8 cellular contexts compared by ENCODE assay signal in the genomic region with DNA sequence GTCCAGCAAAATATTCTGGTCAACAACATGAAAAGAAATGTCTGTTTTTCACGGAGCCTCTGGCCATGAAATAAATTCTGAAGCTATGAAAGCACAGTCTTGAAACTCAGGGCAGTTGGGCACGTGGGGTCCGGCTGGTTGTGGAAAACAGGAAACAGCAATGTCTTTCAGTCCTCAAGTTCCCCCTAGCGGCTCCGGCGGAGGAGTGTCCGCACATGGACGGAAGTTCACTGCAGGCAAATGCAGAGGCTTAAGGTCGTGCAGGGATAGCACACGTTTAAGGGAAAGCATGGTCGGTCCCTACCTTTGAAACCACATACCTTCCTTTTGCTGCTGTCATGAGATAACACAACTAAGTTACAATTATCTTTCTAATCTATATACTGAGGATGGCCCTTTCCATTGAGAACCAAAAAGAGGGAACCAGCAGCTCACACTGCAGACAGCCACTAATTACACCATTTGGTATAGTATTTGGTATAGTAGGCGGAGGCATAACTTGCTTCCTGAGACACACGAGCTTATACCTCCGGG. TPM values are rescaled to one million over a fixed set of nuclear protein-coding genes. Genes with fewer than 3 reads are reported as not detected.
DNase-seq lines count a peak whose midpoint lies in the region; ATAC-seq, FAIRE-seq and TF ChIP-seq lines count a peak whose summit lies in the region.

No MANE protein-coding gene starts in this region.

- no peaks in the 10 kb centered on the region for H3K23me2 ChIP-seq in H1 (ENCODE audit: low read depth, low read length)

- 24% methylated on average over 14 of the region's 14 CpGs; no CpG with 5 or more reads in 1 of the 2 experiments for WGBS in H1 (ENCODE audit: extremely low coverage in 1 of 2, insufficient coverage in 1 of 2, insufficient read length in 1 of 2, insufficient replicate concordance in 2 of 2, low coverage in 1 of 2, low lambda C conversion rate in 2 of 2, missing lambda C conversion rate in 1 of 2), 2 experiments

- H3K4me3 Mint-ChIP-seq in mesothelial cell of epicardium: no peak overlapping the region

- peaks cover 36% of the 10 kb centered on the region for H3K4me1 Mint-ChIP-seq in mesothelial cell of epicardium

- FAIRE-seq in H1 (lab: Jason Lieb, UNC): peak; percentile 72

- no peak overlapping the region for H4K5ac ChIP-seq in H1 (ENCODE audit: insufficient read length, low read depth, low read length)

- H3K79me1 ChIP-seq in H1 (ENCODE audit: low read depth, low read length): no peaks in the 10 kb centered on the region

- no peak overlapping the region for H3K18ac ChIP-seq in H1 (ENCODE audit: extremely low read depth, low read length)

- no peaks in the 10 kb centered on the region for H3K9me3 ChIP-seq in H1 (ENCODE audit: insufficient read depth in 2 of 2, low read depth in 1 of 2, low read length in 1 of 2)

- TF ChIP-seq CTCF in H1 (IDR thresholded peaks at IDR 0.05; ENCODE audit: control extremely low read depth in 1 of 3, insufficient read depth in 1 of 3, low read depth in 1 of 3, low read length in 3 of 3) (peak; percentile 92 to 96 (median 94)), mesothelial cell of epicardium (IDR thresholded peaks at IDR 0.05; ENCODE audit: unreplicated experiment) (peak; percentile 78)

- no peak overlapping the region for H2AFZ ChIP-seq in H1 (ENCODE audit: low read length)

- CTCF ChIA-PET in H1 (lab: Charles Lee; ENCODE audit: partially characterized antibody): interaction anchor here (0.6 to 4.5 kb wide), 47 partner anchors 9 to 633 kb away, joined by 3 to 34 read pairs (median 4); no protein-coding TSS in a partner anchor

- POLR2A ChIA-PET in H1 (lab: Charles Lee; ENCODE audit: partially characterized antibody): interaction anchor here (1.5 kb wide), 1 partner anchor 14 kb away, joined by 4 read pairs; no protein-coding TSS in a partner anchor

- H3K14ac ChIP-seq in H1 (ENCODE audit: insufficient read length): no peak overlapping the region

- no peak overlapping the region for H3K4me3 ChIP-seq in H1 (ENCODE audit: extremely low read depth in 1 of 4, insufficient read depth in 2 of 4, low read depth in 3 of 4, low read length in 4 of 4)

- peak overlapping the region; percentile 79 for H3K27ac Mint-ChIP-seq in mesothelial cell of epicardium

- no peak overlapping the region for H2BK12ac ChIP-seq in H1 (ENCODE audit: low read depth, low read length)

- H3K56ac ChIP-seq in H1 (replicated peaks; ENCODE audit: insufficient read length, low read depth, low read length): no peak overlapping the region

- H3K27ac ChIP-seq in H1 (ENCODE audit: low read depth, low read length): no peak overlapping the region

- H3K27me3 ChIP-seq in H1 (replicated peaks in 1 of 4; ENCODE audit: control insufficient read depth in 3 of 4, extremely low read depth in 1 of 4, insufficient read depth in 3 of 4, low read length in 3 of 4): no peaks in the 10 kb centered on the region

- 0 out of 3 replicates have a peak, but pooled peaks of 1 of the 2 experiments have one; percentile 16 for TF ChIP-seq EP300 in H1 (IDR thresholded peaks at IDR 0.05; ENCODE audit: borderline replicate concordance in 1 of 2, low read depth in 2 of 2, low read length in 2 of 2)

- H3K4me1 ChIP-seq in H1 (replicated peaks in 1 of 4; ENCODE audit: control insufficient read depth in 3 of 4, insufficient read depth in 4 of 4, low read length in 3 of 4): peaks cover 0 to 8% (median 2%) of the 10 kb centered on the region in 4 experiments; a peak in 5 of 7 replicates

- H3K9ac ChIP-seq in H1 (replicated peaks in 1 of 4; ENCODE audit: extremely low read depth in 1 of 4, low read depth in 3 of 4, low read length in 3 of 4): no peak overlapping the region

- no peaks in the 10 kb centered on the region for H4K20me1 ChIP-seq in H1 (replicated peaks in 1 of 2; ENCODE audit: control insufficient read depth in 1 of 2, insufficient read depth in 2 of 2, low read length in 2 of 2)

- H2BK120ac ChIP-seq in H1 (replicated peaks; ENCODE audit: low read depth, low read length): no peak overlapping the region

- no peak overlapping the region for H2BK15ac ChIP-seq in H1 (ENCODE audit: low read length)

- no peak for TF ChIP-seq POLR2A in H1 (IDR thresholded peaks at IDR 0.05; ENCODE audit: control extremely low read depth in 1 of 2, low read depth in 2 of 2, low read length in 2 of 2)

- H3K79me2 ChIP-seq in H1 (ENCODE audit: control insufficient read depth in 1 of 2, insufficient read depth in 2 of 2, low read length in 2 of 2): no peaks in the 10 kb centered on the region

- H3K9me3 Mint-ChIP-seq in mesothelial cell of epicardium: no peaks in the 10 kb centered on the region

- TF ChIP-seq RAD21 in H1 (IDR thresholded peaks at IDR 0.05 in 1 of 2, conservative IDR thresholded peaks at IDR 0.05 in 1 of 2; ENCODE audit: low read depth in 2 of 2, low read length in 2 of 2): peak; percentile 96

- H3K4ac ChIP-seq in H1 (replicated peaks; ENCODE audit: insufficient read length, low read depth, low read length): no peak overlapping the region

- no peak overlapping the region for H4K91ac ChIP-seq in H1 (replicated peaks; ENCODE audit: insufficient read length, low read length)

- DNase-seq in COLO668 (lab: John Stamatoyannopoulos, UW; ENCODE audit: unreplicated experiment) (peak; percentile 83), HS-5 (ENCODE audit: low read depth) (peak; percentile 99), NOMO-1 treated with dmso at 0.1 percent for 144 hours (lab: John Stamatoyannopoulos, UW; ENCODE audit: unreplicated experiment) (peak; percentile 72), H1 (ENCODE audit: low read depth in 1 of 2, low spot score in 2 of 2) (peak; percentile 56 to 81), mesothelial cell of epicardium (ENCODE audit: low spot score in 2 of 2, unreplicated experiment in 2 of 2) (peak; percentile 58 to 81)
- DNase-seq in activated CD8-positive, alpha-beta memory T cell treated with anti-CD3 and anti-CD28 coated beads for 1 hour (ENCODE audit: extremely low read depth in 1 of 2, low read depth in 1 of 2): peak; percentile 41 to 64
- DNase-seq in stimulated activated CD8-positive, alpha-beta memory T cell treated with anti-CD3 and anti-CD28 coated beads, Interleukin-4, amount 100 ng/mL, for 1 hour (ENCODE audit: low read depth in 2 of 2, low spot score in 1 of 2): peak; percentile 50 to 64

- no peak overlapping the region for H2AK5ac ChIP-seq in H1 (ENCODE audit: low read depth, low read length)

- no peaks in the 10 kb centered on the region for H3K36me3 ChIP-seq in H1 (ENCODE audit: control insufficient read depth in 2 of 4, insufficient read depth in 4 of 4, low read length in 3 of 4)

- no peaks in the 10 kb centered on the region for H3K27me3 Mint-ChIP-seq in mesothelial cell of epicardium (ENCODE audit: low read depth)

- ATAC-seq in GM21367 (IDR thresholded peaks at IDR 0.05; ENCODE audit: unreplicated experiment): peak; percentile 85

- no peak overlapping the region for H2BK20ac ChIP-seq in H1 (ENCODE audit: low read length)

- no peak overlapping the region for H3K4me2 ChIP-seq in H1 (ENCODE audit: insufficient read depth in 1 of 2, low read depth in 2 of 2, low read length in 2 of 2)

- H3K36me3 Mint-ChIP-seq in mesothelial cell of epicardium: peaks cover 14% of the 10 kb centered on the region

- H3K23ac ChIP-seq in H1 (ENCODE audit: insufficient read length): no peak overlapping the region

- no peak overlapping the region for H4K8ac ChIP-seq in H1 (ENCODE audit: extremely low read depth, insufficient read depth, low read length)

- no peak overlapping the region for H2BK5ac ChIP-seq in H1 (ENCODE audit: low read depth, low read length)

TF ChIP-seq in H1, 55 proteins besides CTCF, POLR2A, EP300 and RAD21:
- TF ChIP-seq BACH1 (IDR thresholded peaks at IDR 0.05; ENCODE audit: low read length) (no peak), RXRA (IDR thresholded peaks at IDR 0.05; ENCODE audit: insufficient read depth, low read depth, low read length) (0 out of 2 replicates have a peak, but pooled peaks have one; percentile 32)
- TF ChIP-seq, protein P1, sequence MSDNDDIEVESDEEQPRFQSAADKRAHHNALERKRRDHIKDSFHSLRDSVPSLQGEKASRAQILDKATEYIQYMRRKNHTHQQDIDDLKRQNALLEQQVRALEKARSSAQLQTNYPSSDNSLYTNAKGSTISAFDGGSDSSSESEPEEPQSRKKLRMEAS (IDR thresholded peaks at IDR 0.05): peak; percentile 90
- TF ChIP-seq, protein P2, sequence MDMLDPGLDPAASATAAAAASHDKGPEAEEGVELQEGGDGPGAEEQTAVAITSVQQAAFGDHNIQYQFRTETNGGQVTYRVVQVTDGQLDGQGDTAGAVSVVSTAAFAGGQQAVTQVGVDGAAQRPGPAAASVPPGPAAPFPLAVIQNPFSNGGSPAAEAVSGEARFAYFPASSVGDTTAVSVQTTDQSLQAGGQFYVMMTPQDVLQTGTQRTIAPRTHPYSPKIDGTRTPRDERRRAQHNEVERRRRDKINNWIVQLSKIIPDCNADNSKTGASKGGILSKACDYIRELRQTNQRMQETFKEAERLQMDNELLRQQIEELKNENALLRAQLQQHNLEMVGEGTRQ (IDR thresholded peaks at IDR 0.05; ENCODE audit: low read length): peak; percentile 73
- TF ChIP-seq, protein P3, sequence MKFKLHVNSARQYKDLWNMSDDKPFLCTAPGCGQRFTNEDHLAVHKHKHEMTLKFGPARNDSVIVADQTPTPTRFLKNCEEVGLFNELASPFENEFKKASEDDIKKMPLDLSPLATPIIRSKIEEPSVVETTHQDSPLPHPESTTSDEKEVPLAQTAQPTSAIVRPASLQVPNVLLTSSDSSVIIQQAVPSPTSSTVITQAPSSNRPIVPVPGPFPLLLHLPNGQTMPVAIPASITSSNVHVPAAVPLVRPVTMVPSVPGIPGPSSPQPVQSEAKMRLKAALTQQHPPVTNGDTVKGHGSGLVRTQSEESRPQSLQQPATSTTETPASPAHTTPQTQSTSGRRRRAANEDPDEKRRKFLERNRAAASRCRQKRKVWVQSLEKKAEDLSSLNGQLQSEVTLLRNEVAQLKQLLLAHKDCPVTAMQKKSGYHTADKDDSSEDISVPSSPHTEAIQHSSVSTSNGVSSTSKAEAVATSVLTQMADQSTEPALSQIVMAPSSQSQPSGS (IDR thresholded peaks at IDR 0.05; ENCODE audit: low read length): no peak

RNA-seq across cellular contexts. Expression of a gene that starts 52.5 kb away (rescaled TPM):
- total RNA-seq in H1 (2021; fragmentation: NEBNext Ultra II Directional; extraction: Animal tissue kit (Norgen Biotek cat#: 25700)): 0.84 and 0.91 TPM in 2 replicates
- polyA plus RNA-seq in H1 (2011; rRNA removed): 0.25 and 0.27 TPM in 2 replicates
- polyA plus RNA-seq in H1 (2011; cell fraction: cytosol; rRNA removed): 0.25 TPM
- 0.48 TPM for polyA plus RNA-seq in H1 (2011; cell fraction: nucleus; rRNA removed)
- 0.51 to 0.70 TPM (median 0.57 TPM) in 4 replicates for polyA plus RNA-seq in H1 (2012, experiment 1 of 2)
- polyA plus RNA-seq in H1 (2012, experiment 2 of 2): 0.10 TPM
- 0.20 TPM for polyA plus RNA-seq in H1 (2013, experiment 1 of 2)
- 0.20 TPM for polyA plus RNA-seq in H1 (2013, experiment 2 of 2)
- polyA minus RNA-seq in H1 (2011; rRNA and poly(A)+ RNA removed): 0.47 and 0.71 TPM in 2 replicates
- 0.66 TPM for polyA minus RNA-seq in H1 (2011; cell fraction: cytosol; rRNA and poly(A)+ RNA removed)
- polyA minus RNA-seq in H1 (2011; cell fraction: nucleus; rRNA and poly(A)+ RNA removed): 1.8 TPM
- 13.1 to 14.0 TPM (median 14.0 TPM) in 3 replicates for total RNA-seq in mesothelial cell of epicardium
